Comparison of ENCODE assay signal across 15 cellular contexts in genomic region chr17:47704116-47704515, GRCh38. TPM values are rescaled to one million over a fixed set of nuclear protein-coding genes. Genes with fewer than 3 reads are reported as not detected.
DNase-seq lines count a peak whose midpoint lies in the region; ATAC-seq and TF ChIP-seq lines count a peak whose summit lies in the region.
"Had no signal": no experiment of that assay in that cellular context is flagged by ENCODE, and none has a peak within 500 bp of the region (broad histone marks: within the 10 kb centered on the region; RNA-seq: fewer than 3 reads in every experiment).

No MANE protein-coding gene starts in this region.

- H3K9me3 ChIP-seq in right cardiac atrium (ENCODE audit: control insufficient read depth, low read length) (no peaks in the 10 kb centered on the region), upper lobe of right lung (no peaks in the 10 kb centered on the region), smooth muscle cell (replicated peaks; ENCODE audit: low read depth) (no peaks in the 10 kb centered on the region)
- H3K9me3 ChIP-seq in effector memory CD4-positive, alpha-beta T cell (ENCODE audit: control insufficient read depth, low read length): no peaks in the 10 kb centered on the region

- H2AFZ ChIP-seq in smooth muscle cell (ENCODE audit: low read depth): no peak overlapping the region
- H2AFZ ChIP-seq: GM23248 had no signal

- H3K9ac ChIP-seq in smooth muscle cell (ENCODE audit: low read depth): no peak overlapping the region
- H3K9ac ChIP-seq: GM23248 had no signal

- TF ChIP-seq CTCF in upper lobe of right lung (IDR thresholded peaks at IDR 0.05): no peak
- no peak for TF ChIP-seq CTCF in smooth muscle cell (IDR thresholded peaks at IDR 0.05; ENCODE audit: borderline replicate concordance, insufficient read depth, poor library complexity, severe bottlenecking)

- H3K4me1 ChIP-seq in right cardiac atrium (ENCODE audit: control insufficient read depth, insufficient read depth, low read length) (peaks cover 16% of the 10 kb centered on the region), upper lobe of right lung (peaks cover 23% of the 10 kb centered on the region), smooth muscle cell (ENCODE audit: low read depth) (peaks cover 10% of the 10 kb centered on the region)
- peaks cover 63% of the 10 kb centered on the region for H3K4me1 ChIP-seq in effector memory CD4-positive, alpha-beta T cell (ENCODE audit: control insufficient read depth, insufficient read depth, low read length, poor library complexity, severe bottlenecking)

- H3K4me3 ChIP-seq in right cardiac atrium (ENCODE audit: low read length) (no peak overlapping the region), upper lobe of right lung (no peak overlapping the region), smooth muscle cell (no peak overlapping the region)
- H3K4me3 ChIP-seq in effector memory CD4-positive, alpha-beta T cell (ENCODE audit: insufficient read depth, low read depth, low read length, poor library complexity, severe bottlenecking): no peak overlapping the region
- H3K4me3 ChIP-seq: GM23248 had no signal

- no peaks in the 10 kb centered on the region for H3F3A ChIP-seq in smooth muscle cell (ENCODE audit: low read depth)

- H3K79me2 ChIP-seq in smooth muscle cell (ENCODE audit: low read depth): no peaks in the 10 kb centered on the region

- peak; percentile 83 for DNase-seq in cardiac septum (ENCODE audit: low spot score)
- DNase-seq in right cardiac atrium: no peak
- peak; percentile 39 for DNase-seq in SKM-1 treated with dmso at 0.1 percent for 144 hours (lab: John Stamatoyannopoulos, UW; ENCODE audit: unreplicated experiment)
- no peak for DNase-seq in effector memory CD4-positive, alpha-beta T cell
- peak; percentile 68 for DNase-seq in upper lobe of right lung
- no peak for DNase-seq in smooth muscle cell (lab: John Stamatoyannopoulos, UW; ENCODE audit: unreplicated experiment)
- DNase-seq: effector CD8-positive, alpha-beta T cell; glutamatergic neuron; GM23248; NCI-H2081 treated with DMSO at 0.1 percent for 48 hours had no signal

- WGBS in right cardiac atrium: 54% methylated on average over 14 of the region's 14 CpGs
- 88% methylated on average over 14 of the region's 14 CpGs for WGBS in smooth muscle cell (ENCODE audit: low lambda C conversion rate)

- ATAC-seq in right cardiac atrium (no peak), upper lobe of right lung (peak; percentile 9), HG03025 (IDR thresholded peaks at IDR 0.05; ENCODE audit: low FRiP score, unreplicated experiment) (no peak), HG02678 (IDR thresholded peaks at IDR 0.05; ENCODE audit: unreplicated experiment) (no peak)

- no peaks in the 10 kb centered on the region for H3K27me3 ChIP-seq in right cardiac atrium (ENCODE audit: control insufficient read depth, insufficient read depth)
- H3K27me3 ChIP-seq in effector memory CD4-positive, alpha-beta T cell (replicated peaks; ENCODE audit: control insufficient read depth, insufficient read depth, low read length, poor library complexity, severe bottlenecking): no peaks in the 10 kb centered on the region
- no peaks in the 10 kb centered on the region for H3K27me3 ChIP-seq in upper lobe of right lung
- H3K27me3 ChIP-seq in smooth muscle cell (ENCODE audit: low read depth): no peaks in the 10 kb centered on the region

- no peaks in the 10 kb centered on the region for H3K36me3 ChIP-seq in effector memory CD4-positive, alpha-beta T cell (ENCODE audit: control insufficient read depth, insufficient read depth, low read length)
- H3K36me3 ChIP-seq in upper lobe of right lung (peaks cover 6% of the 10 kb centered on the region), smooth muscle cell (ENCODE audit: low read depth) (no peaks in the 10 kb centered on the region)

- H4K20me1 ChIP-seq in smooth muscle cell (ENCODE audit: low read depth): peaks cover 23% of the 10 kb centered on the region

- H3K4me2 ChIP-seq in smooth muscle cell: no peak overlapping the region

- H3K27ac ChIP-seq in right cardiac atrium (ENCODE audit: low read length) (no peak overlapping the region), upper lobe of right lung (no peak overlapping the region), smooth muscle cell (ENCODE audit: low read depth) (no peak overlapping the region)
- peak overlapping the region; percentile 8 for H3K27ac ChIP-seq in effector memory CD4-positive, alpha-beta T cell (ENCODE audit: insufficient read depth, low read length, poor library complexity, severe bottlenecking)
- H3K27ac ChIP-seq: GM23248 had no signal

- intact Hi-C loops in cardiac septum (cut with DNase I): no loop called here
- intact Hi-C loops in right cardiac atrium (cut with DNase I): loop anchor here in 1 of 4 donors (10.0 kb wide), 1 partner anchor 91 kb away; no protein-coding TSS in a partner anchor
- intact Hi-C loops in upper lobe of right lung (cut with DNase I): no loop called here

RNA-seq across cellular contexts. Expression of gene TBKBP1, which starts 10.2 kb away (rescaled TPM):
- total RNA-seq in cardiac septum (11.2 TPM), right cardiac atrium (10 to 100 TPM; 17.5 to 25.2 (median 21.0) TPM), upper lobe of right lung (14.7 TPM), smooth muscle cell (5.8 and 17.5 TPM in 2 replicates)
- polyA plus RNA-seq in right cardiac atrium (27.0 TPM), smooth muscle cell (7.7 and 8.3 TPM in 2 replicates)

RNA-seq across cellular contexts. Expression of gene TBX21, which starts 28.9 kb away (rescaled TPM):
- 0.30 TPM for total RNA-seq in cardiac septum
- under 1 TPM in 3 of 4 donors, not detected in 1; 0.14 to 0.60 (median 0.38) TPM for total RNA-seq in right cardiac atrium
- polyA plus RNA-seq in right cardiac atrium: 0.14 TPM
- total RNA-seq in upper lobe of right lung: 3.9 TPM
- total RNA-seq in smooth muscle cell: not detected in 2 replicates
- polyA plus RNA-seq in smooth muscle cell: not detected in 2 replicates
- total RNA-seq: GM23248, lung microvascular endothelial cell, pulmonary artery endothelial cell had no signal
- polyA plus RNA-seq: BJ, GM23248 had no signal

RNA-seq across cellular contexts. Expression of gene KPNB1, which starts 54.4 kb away (rescaled TPM):
- total RNA-seq in cardiac septum (185 TPM), right cardiac atrium (100 to 1,000 TPM; 134 to 175 (median 167) TPM), upper lobe of right lung (196 TPM), smooth muscle cell (242 and 245 TPM in 2 replicates)
- polyA plus RNA-seq in right cardiac atrium (50.0 TPM), smooth muscle cell (78.8 and 83.0 TPM in 2 replicates)

Comparison
In these comparisons a context has a peak if more than half of its experiments do, and no peak if none do; other contexts are left out.
1. DNase-seq: peak in cardiac septum (single experiment), SKM-1 treated with dmso at 0.1 percent for 144 hours (single experiment) and upper lobe of right lung (single experiment); none in right cardiac atrium (0 of 3), effector memory CD4-positive, alpha-beta T cell (0 of 3) and smooth muscle cell (single experiment).